ENCODE assay signal across 17 cellular contexts in the genomic region with DNA sequence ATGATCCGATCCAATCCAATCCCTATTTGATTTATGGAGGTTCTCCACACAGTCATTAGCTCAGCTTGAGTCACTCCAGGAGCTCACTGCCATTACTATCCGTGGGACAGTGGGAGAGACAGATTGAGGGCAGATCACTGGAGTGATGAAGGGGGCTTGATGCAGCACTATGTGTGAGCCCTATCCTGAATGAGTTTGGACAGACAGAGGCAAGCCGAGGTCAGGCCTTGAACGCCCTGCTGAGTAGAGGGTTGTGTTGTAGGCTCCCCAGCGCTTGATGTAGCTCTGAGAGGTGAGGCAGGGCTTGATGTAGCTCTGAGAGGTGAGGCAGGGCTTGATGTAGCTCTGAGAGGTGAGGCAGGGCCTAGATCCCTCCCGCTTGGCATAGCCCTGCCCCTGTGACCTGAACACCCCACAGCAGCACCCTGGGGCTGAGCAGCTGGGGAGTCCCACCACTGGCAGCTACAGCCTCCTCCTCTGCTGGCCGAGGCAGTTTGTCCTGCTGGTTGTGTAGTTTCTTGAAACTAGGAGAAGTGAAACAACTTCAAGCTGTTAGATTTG. TPM values are rescaled to one million over a fixed set of nuclear protein-coding genes. Genes with fewer than 3 reads are reported as not detected.
DNase-seq lines count a peak whose midpoint lies in the region; ATAC-seq, FAIRE-seq and TF ChIP-seq lines count a peak whose summit lies in the region.
"Had no signal": no experiment of that assay in that cellular context is flagged by ENCODE, and none has a peak within 500 bp of the region (broad histone marks: within the 10 kb centered on the region; RNA-seq: fewer than 3 reads in every experiment).

No MANE protein-coding gene starts in this region.

- H3K27me3 ChIP-seq in GM23338 (ENCODE audit: insufficient read depth) (no peaks in the 10 kb centered on the region), astrocyte (ENCODE audit: insufficient read depth, low read length) (no peaks in the 10 kb centered on the region), mesendoderm (ENCODE audit: insufficient read depth, low read length, poor library complexity) (no peaks in the 10 kb centered on the region)
- H3K27me3 ChIP-seq: SJCRH30 had no signal

- H3K9me3 Mint-ChIP-seq in GM23338 (no peaks in the 10 kb centered on the region), astrocyte (ENCODE audit: unreplicated experiment) (no peaks in the 10 kb centered on the region)
- H3K9me3 Mint-ChIP-seq: activated naive CD4-positive, alpha-beta T cell treated with anti-CD3 and anti-CD28 coated beads for 36 hours had no signal

- peaks cover 27% of the 10 kb centered on the region for H3K4me1 ChIP-seq in A549
- H3K4me1 ChIP-seq in GM23338 (ENCODE audit: insufficient read depth) = peaks cover 20% of the 10 kb centered on the region
- peaks cover 22% of the 10 kb centered on the region for H3K4me1 ChIP-seq in astrocyte (ENCODE audit: insufficient read depth, low read length)
- H3K4me1 ChIP-seq in mesendoderm (ENCODE audit: control insufficient read depth, low read depth, low read length) = peaks cover 11% of the 10 kb centered on the region
- H3K4me1 ChIP-seq: SJCRH30 had no signal

- DNase-seq in A549 (ENCODE audit: low read depth in 1 of 2, low spot score in 1 of 2) (no peak), GM23338 (ENCODE audit: low spot score) (no peak), astrocyte (ENCODE audit: low read depth) (peak; percentile 37), mesendoderm (no peak), G401 (ENCODE audit: low spot score) (no peak), foreskin melanocyte (no peak)
- DNase-seq in stimulated activated naive CD8-positive, alpha-beta T cell treated with anti-CD3 and anti-CD28 coated beads, Interleukin-15, Interleukin-2, amounts not matched to agents 100 U/mL and 50 U/mL, for 24 hours = no peak
- DNase-seq in stimulated activated naive CD4-positive, alpha-beta T cell treated with Interleukin-2 at 50 U/mL for 16 hours (lab: John Stamatoyannopoulos, UW) = no peak
- DNase-seq: activated naive CD4-positive, alpha-beta T cell treated with anti-CD3 and anti-CD28 coated beads for 36 hours; DMS53; hypothalamus; Karpas-422; NCI-H2081; NK-92 treated with Interleukin-12 subunit alpha and Interleukin-12 subunit beta, amount 100 ng/mL, for 24 hours; nucleus accumbens; SJCRH30 had no signal

- H3K18ac ChIP-seq in mesendoderm (ENCODE audit: low read length) = no peak overlapping the region

- H3K79me2 ChIP-seq in GM23338 (replicated peaks; ENCODE audit: insufficient read depth) (peaks cover 96% of the 10 kb centered on the region), astrocyte (ENCODE audit: insufficient read depth, low read length) (peaks cover 97% of the 10 kb centered on the region), mesendoderm (ENCODE audit: control insufficient read depth, insufficient read depth, low read length) (peaks cover 43% of the 10 kb centered on the region)

- H3F3A ChIP-seq in GM23338 (replicated peaks; ENCODE audit: low read depth) = no peaks in the 10 kb centered on the region

- H2AFZ ChIP-seq in GM23338 (no peak overlapping the region), astrocyte (ENCODE audit: low read depth, low read length) (no peak overlapping the region)

- H3K36me3 ChIP-seq in GM23338 (ENCODE audit: insufficient read depth) = no peaks in the 10 kb centered on the region
- no peaks in the 10 kb centered on the region for H3K36me3 ChIP-seq in astrocyte (ENCODE audit: insufficient read depth, low read length)
- no peaks in the 10 kb centered on the region for H3K36me3 ChIP-seq in mesendoderm (ENCODE audit: control insufficient read depth, insufficient read depth, low read length)

- H4K20me1 ChIP-seq in GM23338 (replicated peaks; ENCODE audit: insufficient read depth) = peaks cover 38% of the 10 kb centered on the region
- peaks cover 96% of the 10 kb centered on the region for H4K20me1 ChIP-seq in astrocyte (ENCODE audit: insufficient read depth, low read length)

- H3K27ac Mint-ChIP-seq in GM23338 (no peak overlapping the region), astrocyte (ENCODE audit: unreplicated experiment) (no peak overlapping the region)
- H3K27ac Mint-ChIP-seq: activated naive CD4-positive, alpha-beta T cell treated with anti-CD3 and anti-CD28 coated beads for 36 hours had no signal

- H3K9me3 ChIP-seq in A549 (no peaks in the 10 kb centered on the region), astrocyte (ENCODE audit: insufficient read depth, low read depth, low read length) (no peaks in the 10 kb centered on the region)
- H3K9me3 ChIP-seq: SJCRH30 had no signal

- H3K9ac ChIP-seq in astrocyte (ENCODE audit: low read length) = no peak overlapping the region
- no peak overlapping the region for H3K9ac ChIP-seq in mesendoderm (ENCODE audit: low read length)

- no peak for TF ChIP-seq POLR2A in A549 (IDR thresholded peaks at IDR 0.05; ENCODE audit: low read length)

- H3K4me3 ChIP-seq in A549 = no peak overlapping the region
- no peak overlapping the region for H3K4me3 ChIP-seq in GM23338
- no peak overlapping the region for H3K4me3 ChIP-seq in astrocyte (ENCODE audit: insufficient read depth, low read depth, low read length)
- no peak overlapping the region for H3K4me3 ChIP-seq in mesendoderm (ENCODE audit: low read length)
- H3K4me3 ChIP-seq: SJCRH30 had no signal

- H3K56ac ChIP-seq in mesendoderm (ENCODE audit: low read length) = no peak overlapping the region

- H3K4ac ChIP-seq in mesendoderm (ENCODE audit: low read depth, low read length) = no peak overlapping the region

- no peak for TF ChIP-seq CTCF in A549 (IDR thresholded peaks at IDR 0.05)
- TF ChIP-seq CTCF in GM23338 (conservative IDR thresholded peaks at IDR 0.05; ENCODE audit: low read depth in 2 of 2) = no peak
- TF ChIP-seq CTCF in astrocyte (IDR thresholded peaks at IDR 0.05; ENCODE audit: insufficient read depth, low read depth, low read length) = no peak

- no peak overlapping the region for H2BK15ac ChIP-seq in mesendoderm (replicated peaks; ENCODE audit: low read depth)

- H3K4me1 Mint-ChIP-seq in GM23338 = peaks cover 42% of the 10 kb centered on the region
- peaks cover 42% of the 10 kb centered on the region for H3K4me1 Mint-ChIP-seq in astrocyte (ENCODE audit: low read depth, unreplicated experiment)

- WGBS in A549 (ENCODE audit: missing lambda C conversion rate) = 83% methylated on average over 6 of the region's 7 CpGs
- no CpG with 5 or more reads among the region's 7 CpGs for WGBS in mesendoderm (ENCODE audit: extremely low coverage, insufficient coverage, low lambda C conversion rate)

- no peak overlapping the region for H3K4me3 Mint-ChIP-seq in GM23338
- no peak overlapping the region for H3K4me3 Mint-ChIP-seq in astrocyte (ENCODE audit: unreplicated experiment)
- H3K4me3 Mint-ChIP-seq: activated naive CD4-positive, alpha-beta T cell treated with anti-CD3 and anti-CD28 coated beads for 36 hours had no signal

- no peak overlapping the region for H3K4me2 ChIP-seq in A549
- H3K4me2 ChIP-seq in GM23338 = no peak overlapping the region
- H3K4me2 ChIP-seq in astrocyte (ENCODE audit: low read length) = no peak overlapping the region
- no peak overlapping the region for H3K4me2 ChIP-seq in mesendoderm (ENCODE audit: low read length)

- TF ChIP-seq EP300 in A549 (IDR thresholded peaks at IDR 0.05) = no peak

- H3K27ac ChIP-seq in A549 (no peak overlapping the region), GM23338 (ENCODE audit: low read depth) (no peak overlapping the region), astrocyte (ENCODE audit: low read depth, low read length) (no peak overlapping the region), mesendoderm (ENCODE audit: low read depth, low read length) (no peak overlapping the region)
- H3K27ac ChIP-seq: SJCRH30 had no signal

- no peak overlapping the region for H2BK120ac ChIP-seq in mesendoderm (ENCODE audit: low read depth, low read length)

- H2BK5ac ChIP-seq in mesendoderm (ENCODE audit: low read length) = no peak overlapping the region

- no peak overlapping the region for H4K8ac ChIP-seq in mesendoderm (ENCODE audit: low read depth, low read length)

- CTCF ChIA-PET in A549 (lab: Yijun Ruan, JAX) = no interaction called here

- ATAC-seq in A549 = peak; percentile 39 to 45; a peak in 4 of 6 replicates
- peak; percentile 48 for ATAC-seq in GM23338
- no peak for ATAC-seq in stimulated activated naive CD8-positive, alpha-beta T cell treated with anti-CD3 and anti-CD28 coated beads, Interleukin-15, Interleukin-2, amounts not matched to agents 100 U/mL and 50 U/mL, for 24 hours

- H4K5ac ChIP-seq in mesendoderm (ENCODE audit: low read length) = no peak overlapping the region

- peaks cover 34% of the 10 kb centered on the region for H3K79me1 ChIP-seq in mesendoderm (ENCODE audit: low read length)

- TF ChIP-seq RAD21 in A549 (conservative IDR thresholded peaks at IDR 0.05 in 1 of 2, IDR thresholded peaks at IDR 0.05 in 1 of 2) = no peak

- H3K36me3 Mint-ChIP-seq in GM23338 (ENCODE audit: low read depth) (no peaks in the 10 kb centered on the region; the same call in 2 of the 3 replicates), astrocyte (ENCODE audit: low read depth, unreplicated experiment) (peaks cover 7% of the 10 kb centered on the region)

- H3K27me3 Mint-ChIP-seq in GM23338 (ENCODE audit: insufficient read depth, low read depth, poor library complexity) (peaks cover 4% of the 10 kb centered on the region), astrocyte (ENCODE audit: low read depth, unreplicated experiment) (no peaks in the 10 kb centered on the region)

- no peak for FAIRE-seq in A549 (lab: Jason Lieb, UNC)
- FAIRE-seq in astrocyte (lab: Jason Lieb, UNC) = no peak
- FAIRE-seq: TTC549 had no signal

- in situ Hi-C loops in G401 (cut with HindIII; ENCODE audit: low sequenced_read_pairs) = no loop called here

- H3K9me2 ChIP-seq in GM23338 (ENCODE audit: insufficient read depth) = no peaks in the 10 kb centered on the region

- no peak overlapping the region for H2AK5ac ChIP-seq in mesendoderm (ENCODE audit: low read length)

- POLR2A ChIA-PET in A549 (lab: Yijun Ruan, JAX) = no interaction called here

- peak overlapping the region; percentile 52 for H3K23ac ChIP-seq in mesendoderm (ENCODE audit: low read length)

TF ChIP-seq in A549, 52 proteins besides CTCF, POLR2A, EP300 and RAD21 (continues in another document):
- TF ChIP-seq RCOR1 (IDR thresholded peaks at IDR 0.05; ENCODE audit: low read depth, low read length) (no peak), JUNB (IDR thresholded peaks at IDR 0.05) (no peak)

TF ChIP-seq in GM23338, 12 proteins besides CTCF, POLR2A, EP300 and RAD21 (continues in another document):
- no peak for TF ChIP-seq NANOG (IDR thresholded peaks at IDR 0.05; ENCODE audit: borderline replicate concordance)

RNA-seq across cellular contexts. Expression of a gene that starts 58.7 kb away (rescaled TPM):
- polyA plus RNA-seq in A549 (2011; rRNA removed) (12.0 and 21.4 TPM in 2 replicates), A549 (2017; fragmentation: RNase III; extraction: RNeasy Plus Mini Kit Qiagen cat#74134 plus additional on column Dnase treatment) (50.0 to 53.4 TPM (median 52.4 TPM) in 3 replicates), GM23338 (2016; fragmentation: Nextera tagmentation; extraction: Ambion mirVana) (14.2 and 16.9 TPM in 2 replicates)
- 7.9 and 10.6 TPM in 2 replicates for polyA plus RNA-seq in A549 (2012; cell fraction: cytosol; rRNA removed)
- polyA plus RNA-seq in A549 (2012; cell fraction: nucleus; rRNA removed) = 8.3 and 14.5 TPM in 2 replicates
- polyA minus RNA-seq in A549 (2011; rRNA and poly(A)+ RNA removed) = 19.3 and 27.2 TPM in 2 replicates
- 28.2 and 31.8 TPM in 2 replicates for total RNA-seq in GM23338 (2014; rRNA removed; shearing (Covaris generic))
- 131 and 135 TPM in 2 replicates for total RNA-seq in astrocyte
- polyA plus RNA-seq in mesendoderm (2013, experiment 1 of 2) = 37.9 TPM
- 41.6 TPM for polyA plus RNA-seq in mesendoderm (2013, experiment 2 of 2)
- 34.7 and 36.2 TPM in 2 replicates for total RNA-seq in G401 (2014; rRNA removed; shearing (Covaris generic))
